In genomic region chr18:11096411-11096810, GRCh38 we compare ENCODE assay signal across 16 cellular contexts. TPM values are rescaled to one million over a fixed set of nuclear protein-coding genes. Genes with fewer than 3 reads are reported as not detected.
"Had no signal": no experiment of that assay in that cellular context is flagged by ENCODE, and none has a peak within 500 bp of the region (broad histone marks: within the 10 kb centered on the region; RNA-seq: fewer than 3 reads in every experiment).

No MANE protein-coding gene starts in this region.

- H3K9me3 Mint-ChIP-seq: activated B cell treated with CpG ODN at 0.5 μM for 24 hours; activated CD4-positive, alpha-beta T cell treated with anti-CD3 and anti-CD28 coated beads, Interleukin-2, amount 10 ng/mL, durations not matched to agents 24 days and 14 days; dendritic cell treated with granulocyte-macrophage colony-stimulating factor and Interleukin-4, amounts not matched to agents 40 ng/mL and 50 ng/mL, for 4 days; effector memory CD8-positive, alpha-beta T cell; neural progenitor cell; type B pancreatic cell had no signal

- H2AFZ ChIP-seq: neural progenitor cell had no signal

- H3K4me3 ChIP-seq: neural progenitor cell, right atrium auricular region had no signal

- ATAC-seq: effector memory CD8-positive, alpha-beta T cell; left lobe of liver; T-helper 17 cell had no signal

- H3K27me3 Mint-ChIP-seq: activated B cell treated with CpG ODN at 0.5 μM for 24 hours; activated CD4-positive, alpha-beta T cell treated with anti-CD3 and anti-CD28 coated beads, Interleukin-2, amount 10 ng/mL, durations not matched to agents 24 days and 14 days; dendritic cell treated with granulocyte-macrophage colony-stimulating factor and Interleukin-4, amounts not matched to agents 40 ng/mL and 50 ng/mL, for 4 days; effector memory CD8-positive, alpha-beta T cell had no signal

- DNase-seq: activated B cell treated with CpG ODN at 0.5 μM for 24 hours; activated CD4-positive, alpha-beta T cell treated with anti-CD3 and anti-CD28 coated beads, Interleukin-2, amount 10 ng/mL, durations not matched to agents 24 days and 14 days; activated CD8-positive, alpha-beta memory T cell treated with anti-CD3 and anti-CD28 coated beads for 24 hours; activated naive CD4-positive, alpha-beta T cell treated with Interleukin-2 at 50 U/mL for 16 hours; central memory CD4-positive, alpha-beta T cell; effector memory CD8-positive, alpha-beta T cell; head of caudate nucleus; stimulated activated CD4-positive, alpha-beta T cell treated with anti-CD3 and anti-CD28 coated beads, Interleukin-2, amount 100 ng/mL, for 24 hours; stimulated activated naive CD4-positive, alpha-beta T cell treated with Interleukin-2 at 50 U/mL for 16 hours; T-helper 17 cell had no signal

- H3K27ac ChIP-seq: epithelial cell of prostate, neural progenitor cell, right atrium auricular region had no signal

- H3K4me1 ChIP-seq: neural progenitor cell, right atrium auricular region had no signal

- H3K36me3 Mint-ChIP-seq: neural progenitor cell had no signal

- H3K36me3 ChIP-seq: neural progenitor cell, right atrium auricular region had no signal

- H3K4me3 Mint-ChIP-seq: activated B cell treated with CpG ODN at 0.5 μM for 24 hours; activated CD4-positive, alpha-beta T cell treated with anti-CD3 and anti-CD28 coated beads, Interleukin-2, amount 10 ng/mL, durations not matched to agents 24 days and 14 days; dendritic cell treated with granulocyte-macrophage colony-stimulating factor and Interleukin-4, amounts not matched to agents 40 ng/mL and 50 ng/mL, for 4 days; effector memory CD8-positive, alpha-beta T cell; neural progenitor cell; T-helper 17 cell; type B pancreatic cell had no signal

- H3K4me1 Mint-ChIP-seq: activated B cell treated with CpG ODN at 0.5 μM for 24 hours; activated CD4-positive, alpha-beta T cell treated with anti-CD3 and anti-CD28 coated beads, Interleukin-2, amount 10 ng/mL, durations not matched to agents 24 days and 14 days; T-helper 17 cell had no signal

- H3K4me2 ChIP-seq: neural progenitor cell had no signal

- H3K9ac ChIP-seq: neural progenitor cell had no signal

- H3K27me3 ChIP-seq: neural progenitor cell, right atrium auricular region had no signal

- H3K27ac Mint-ChIP-seq: activated B cell treated with CpG ODN at 0.5 μM for 24 hours; activated CD4-positive, alpha-beta T cell treated with anti-CD3 and anti-CD28 coated beads, Interleukin-2, amount 10 ng/mL, durations not matched to agents 24 days and 14 days; dendritic cell treated with granulocyte-macrophage colony-stimulating factor and Interleukin-4, amounts not matched to agents 40 ng/mL and 50 ng/mL, for 4 days; effector memory CD8-positive, alpha-beta T cell; neural progenitor cell; T-helper 17 cell; type B pancreatic cell had no signal

- H3K9me3 ChIP-seq: right atrium auricular region had no signal

RNA-seq across cellular contexts. Expression of gene PIEZO2, which starts 53.0 kb away (rescaled TPM):
- total RNA-seq: activated B cell treated with CpG ODN at 0.5 μM for 24 hours; activated CD4-positive, alpha-beta T cell treated with anti-CD3 and anti-CD28 coated beads, Interleukin-2, amount 10 ng/mL, durations not matched to agents 24 days and 14 days; T-helper 17 cell had no signal
